ENCODE assay signal across 19 cellular contexts in the genomic region with DNA sequence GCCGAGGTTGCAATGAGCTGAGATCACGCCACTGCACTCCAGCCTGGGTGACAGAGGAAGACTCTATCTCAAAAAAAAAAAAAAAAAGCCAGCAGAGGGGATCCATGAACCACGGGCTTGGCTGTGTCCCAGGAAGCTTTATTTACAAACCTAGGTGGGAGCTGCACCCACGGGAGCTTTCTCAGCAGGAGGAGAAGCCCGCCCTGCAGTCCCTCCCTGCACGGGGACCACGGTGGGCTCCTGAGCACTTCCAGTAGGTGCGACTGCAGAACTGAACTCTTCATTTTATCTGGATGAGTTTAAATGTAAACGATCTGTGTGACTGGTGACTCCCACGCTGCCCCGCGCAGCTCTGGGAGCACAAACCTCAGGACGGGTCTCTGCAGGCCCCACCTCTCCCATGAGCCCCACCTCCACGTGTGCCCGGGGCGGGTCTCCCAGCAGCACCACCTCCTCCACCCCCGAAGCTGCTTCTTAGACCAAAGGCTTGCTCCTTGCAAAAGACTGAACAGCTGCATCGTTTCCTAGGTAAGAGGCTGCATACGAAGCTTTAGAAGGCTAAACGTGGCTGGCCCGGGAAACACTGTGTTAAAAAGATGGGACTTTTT.
A peak's percentile ranks its signal among the peaks of the same experiment; 100 is the strongest.
DNase-seq lines count a peak whose midpoint lies in the region; ATAC-seq and TF ChIP-seq lines count a peak whose summit lies in the region.
"Had no signal": no experiment of that assay in that cellular context is flagged by ENCODE, and none has a peak within 500 bp of the region (broad histone marks: within the 10 kb centered on the region; RNA-seq: fewer than 3 reads in every experiment).

No MANE protein-coding gene starts in this region.

- no peak overlapping the region for H2BK5ac ChIP-seq in H9 (ENCODE audit: insufficient read length, low read length)

- no peak for TF ChIP-seq CTCF in H9 (conservative IDR thresholded peaks at IDR 0.05)
- TF ChIP-seq CTCF in lung (IDR thresholded peaks at IDR 0.05; ENCODE audit: control extremely low read depth, extremely low read depth), result no peak

- H3K79me2 ChIP-seq in H9 (ENCODE audit: insufficient read depth, low read length), result no peaks in the 10 kb centered on the region

- no peaks in the 10 kb centered on the region for H3K36me3 Mint-ChIP-seq in activated CD4-positive, alpha-beta T cell treated with anti-CD3 and anti-CD28 coated beads, Interleukin-2, amount 10 ng/mL, durations not matched to agents 24 days and 14 days (ENCODE audit: low read depth)
- peaks cover 0 to 12% (median 5%) of the 10 kb centered on the region in 3 experiments; a peak in 3 of 7 replicates for H3K36me3 Mint-ChIP-seq in H9 (ENCODE audit: insufficient read depth in 1 of 3, low read depth in 3 of 3)
- no peaks in the 10 kb centered on the region for H3K36me3 Mint-ChIP-seq in activated T-helper 2 cell treated with anti-CD3 and anti-CD28 coated beads, Interferon-gamma antibody, Interleukin-2, Interleukin-4, amounts not matched to agents 10 μg/mL and 5 μg/mL and 100 μg/mL, durations not matched to agents 14 hours and 24 hours and 36 hours (ENCODE audit: low read depth)
- H3K36me3 Mint-ChIP-seq: activated naive CD4-positive, alpha-beta T cell treated with anti-CD3 and anti-CD28 coated beads, Interleukin-2, amount 50 U/mL, for 72 hours; CD4-positive, CD25-positive, alpha-beta regulatory T cell had no signal

- H3K27me3 ChIP-seq in H9 (ENCODE audit: insufficient read depth, low read length) (no peaks in the 10 kb centered on the region; the same call in 1 of the 2 replicates), lung (ENCODE audit: control insufficient read depth, insufficient read depth) (peaks cover 11% of the 10 kb centered on the region)

- H3K18ac ChIP-seq in H9 (ENCODE audit: insufficient read length, low read depth, low read length), result no peak overlapping the region

- no peak overlapping the region for H3K23ac ChIP-seq in H9 (ENCODE audit: insufficient read length, low read depth, low read length)

- H3K36me3 ChIP-seq in lung (ENCODE audit: control insufficient read depth in 2 of 2, insufficient read depth in 2 of 2, low read length in 2 of 2), result no peaks in the 10 kb centered on the region
- H3K36me3 ChIP-seq: suprapubic skin had no signal

- no peak overlapping the region for H3K14ac ChIP-seq in H9 (ENCODE audit: insufficient read depth, low read length)

- H3K27me3 Mint-ChIP-seq in activated CD4-positive, alpha-beta T cell treated with anti-CD3 and anti-CD28 coated beads, Interleukin-2, amount 10 ng/mL, durations not matched to agents 24 days and 14 days, result peaks cover 9% of the 10 kb centered on the region
- H3K27me3 Mint-ChIP-seq in H9 (ENCODE audit: low read depth), result peaks cover 71% of the 10 kb centered on the region
- peaks cover 7% of the 10 kb centered on the region for H3K27me3 Mint-ChIP-seq in activated T-helper 2 cell treated with anti-CD3 and anti-CD28 coated beads, Interferon-gamma antibody, Interleukin-2, Interleukin-4, amounts not matched to agents 10 μg/mL and 5 μg/mL and 100 μg/mL, durations not matched to agents 14 hours and 24 hours and 36 hours (ENCODE audit: low read depth)

- no peaks in the 10 kb centered on the region for H3K9me3 Mint-ChIP-seq in activated CD4-positive, alpha-beta T cell treated with anti-CD3 and anti-CD28 coated beads, Interleukin-2, amount 10 ng/mL, durations not matched to agents 24 days and 14 days
- peaks cover 15% of the 10 kb centered on the region in 2 experiments for H3K9me3 Mint-ChIP-seq in H9
- H3K9me3 Mint-ChIP-seq in activated T-helper 2 cell treated with anti-CD3 and anti-CD28 coated beads, Interferon-gamma antibody, Interleukin-2, Interleukin-4, amounts not matched to agents 10 μg/mL and 5 μg/mL and 100 μg/mL, durations not matched to agents 14 hours and 24 hours and 36 hours, result peaks cover 6% of the 10 kb centered on the region

- no peaks in the 10 kb centered on the region for H3K23me2 ChIP-seq in H9 (ENCODE audit: insufficient read length, low read depth, low read length, poor library complexity, severe bottlenecking)

- H3T11ph ChIP-seq in H9 (ENCODE audit: low read length), result no peak overlapping the region

- no peaks in the 10 kb centered on the region for H3K79me1 ChIP-seq in H9 (ENCODE audit: insufficient read depth, low read depth, low read length, poor library complexity, severe bottlenecking)

- H4K5ac ChIP-seq in H9 (ENCODE audit: insufficient read length, low read depth, low read length), result no peak overlapping the region

- H4K91ac ChIP-seq in H9 (ENCODE audit: insufficient read length, low read depth, low read length), result no peak overlapping the region

- H2BK12ac ChIP-seq in H9 (ENCODE audit: insufficient read length, low read depth, low read length), result no peak overlapping the region

- H4K20me1 ChIP-seq in H9 (ENCODE audit: control insufficient read depth, insufficient read depth, insufficient read length), result no peaks in the 10 kb centered on the region

- no peak overlapping the region for H3K4ac ChIP-seq in H9 (ENCODE audit: low read depth, low read length)

- no peak overlapping the region for H2AFZ ChIP-seq in H9 (ENCODE audit: low read length)

- H3K4me1 ChIP-seq in H9 (ENCODE audit: insufficient read depth, low read length) (no peaks in the 10 kb centered on the region), lung (ENCODE audit: control insufficient read depth in 2 of 2, insufficient read depth in 2 of 2, low read length in 2 of 2) (no peaks in the 10 kb centered on the region)
- H3K4me1 ChIP-seq: body of pancreas had no signal

- H3K9me3 ChIP-seq in H9 (ENCODE audit: control insufficient read depth, low read depth, low read length) (peaks cover 4% of the 10 kb centered on the region), lung (ENCODE audit: control insufficient read depth in 2 of 2, insufficient read depth in 1 of 2, low read length in 1 of 2) (peaks cover 2 to 3% of the 10 kb centered on the region in 2 donors)
- H3K9me3 ChIP-seq: body of pancreas had no signal

- H3K27ac ChIP-seq in H9 (ENCODE audit: insufficient read length, low read depth, low read length) (no peak overlapping the region), lung (ENCODE audit: low read depth in 1 of 2, low read length in 1 of 2) (no peak overlapping the region)
- H3K27ac ChIP-seq: body of pancreas, dorsolateral prefrontal cortex, suprapubic skin had no signal

- no CpG with 5 or more reads among the region's 21 CpGs for WGBS in H9 (ENCODE audit: extremely low coverage, insufficient read length, low lambda C conversion rate)
- 32 to 52% methylated on average over 21 of the region's 21 CpGs for WGBS in lung, 2 donors

- H3K4me1 Mint-ChIP-seq in activated CD4-positive, alpha-beta T cell treated with anti-CD3 and anti-CD28 coated beads, Interleukin-2, amount 10 ng/mL, durations not matched to agents 24 days and 14 days, result no peaks in the 10 kb centered on the region
- H3K4me1 Mint-ChIP-seq in H9, result peaks cover 11 to 12% of the 10 kb centered on the region in 2 experiments
- H3K4me1 Mint-ChIP-seq in activated T-helper 2 cell treated with anti-CD3 and anti-CD28 coated beads, Interferon-gamma antibody, Interleukin-2, Interleukin-4, amounts not matched to agents 10 μg/mL and 5 μg/mL and 100 μg/mL, durations not matched to agents 14 hours and 24 hours and 36 hours (ENCODE audit: low read depth), result no peaks in the 10 kb centered on the region
- H3K4me1 Mint-ChIP-seq: activated B cell treated with CpG ODN at 0.5 μM for 24 hours had no signal

- ATAC-seq in lung (ENCODE audit: insufficient read depth, low FRiP score), result no peak
- no peak for ATAC-seq in GM21576 (IDR thresholded peaks at IDR 0.05; ENCODE audit: unreplicated experiment)
- ATAC-seq: T-helper 17 cell had no signal

- no peak overlapping the region for H3K9ac ChIP-seq in H9 (ENCODE audit: extremely low read depth, insufficient read length, low read length)

- no peak overlapping the region for H3K4me2 ChIP-seq in H9 (ENCODE audit: insufficient read depth, insufficient read length, low read length)

- intact Hi-C loops in activated CD4-positive, alpha-beta T cell treated with anti-CD3 and anti-CD28 coated beads, Interleukin-2, amount 10 ng/mL, durations not matched to agents 24 days and 14 days (cut with micrococcal nuclease), result loop anchor here (5.0 kb wide), 1 partner anchor 165 kb away; no protein-coding TSS in a partner anchor
- intact Hi-C loops in activated T-helper 2 cell treated with anti-CD3 and anti-CD28 coated beads, Interferon-gamma antibody, Interleukin-2, Interleukin-4, amounts not matched to agents 10 μg/mL and 5 μg/mL and 100 μg/mL, durations not matched to agents 14 hours and 24 hours and 36 hours (cut with micrococcal nuclease), result loop anchor here (5.0 kb wide), 1 partner anchor 380 kb away; no protein-coding TSS in a partner anchor

- H2BK20ac ChIP-seq in H9 (ENCODE audit: low read depth, low read length, poor library complexity, severe bottlenecking), result no peak overlapping the region

- no peak overlapping the region for H3K27ac Mint-ChIP-seq in activated CD4-positive, alpha-beta T cell treated with anti-CD3 and anti-CD28 coated beads, Interleukin-2, amount 10 ng/mL, durations not matched to agents 24 days and 14 days
- H3K27ac Mint-ChIP-seq in H9, result no peak overlapping the region; a peak in 1 of 7 replicates
- no peak overlapping the region for H3K27ac Mint-ChIP-seq in activated T-helper 2 cell treated with anti-CD3 and anti-CD28 coated beads, Interferon-gamma antibody, Interleukin-2, Interleukin-4, amounts not matched to agents 10 μg/mL and 5 μg/mL and 100 μg/mL, durations not matched to agents 14 hours and 24 hours and 36 hours
- H3K27ac Mint-ChIP-seq: activated B cell treated with CpG ODN at 0.5 μM for 24 hours; activated naive CD4-positive, alpha-beta T cell treated with anti-CD3 and anti-CD28 coated beads, Interleukin-2, amount 50 U/mL, for 72 hours; CD4-positive, CD25-positive, alpha-beta regulatory T cell; T-helper 17 cell had no signal

- no peak overlapping the region for H3K4me3 Mint-ChIP-seq in activated CD4-positive, alpha-beta T cell treated with anti-CD3 and anti-CD28 coated beads, Interleukin-2, amount 10 ng/mL, durations not matched to agents 24 days and 14 days
- H3K4me3 Mint-ChIP-seq in H9, result no peak overlapping the region
- H3K4me3 Mint-ChIP-seq in activated T-helper 2 cell treated with anti-CD3 and anti-CD28 coated beads, Interferon-gamma antibody, Interleukin-2, Interleukin-4, amounts not matched to agents 10 μg/mL and 5 μg/mL and 100 μg/mL, durations not matched to agents 14 hours and 24 hours and 36 hours (ENCODE audit: low read depth), result no peak overlapping the region
- H3K4me3 Mint-ChIP-seq: activated B cell treated with CpG ODN at 0.5 μM for 24 hours; CD4-positive, CD25-positive, alpha-beta regulatory T cell; T-helper 17 cell had no signal

- no peak overlapping the region for H3K56ac ChIP-seq in H9 (ENCODE audit: insufficient read length, low read depth, low read length)

- no peak overlapping the region for H2BK120ac ChIP-seq in H9 (ENCODE audit: low read depth, low read length, poor library complexity, severe bottlenecking)

- H3K4me3 ChIP-seq in lung, result no peak overlapping the region
- H3K4me3 ChIP-seq: body of pancreas, dorsolateral prefrontal cortex, suprapubic skin had no signal

- H2BK15ac ChIP-seq in H9 (ENCODE audit: low read depth, low read length), result no peak overlapping the region

- no peak overlapping the region for H2AK5ac ChIP-seq in H9 (ENCODE audit: insufficient read length, low read length)

- no peak overlapping the region for H4K8ac ChIP-seq in H9 (replicated peaks; ENCODE audit: insufficient read length, low read depth, low read length)

- peak; percentile 46 for DNase-seq in activated CD4-positive, alpha-beta T cell treated with anti-CD3 and anti-CD28 coated beads, Interleukin-2, amount 10 ng/mL, durations not matched to agents 24 days and 14 days
- no peak for DNase-seq in activated CD4-positive, alpha-beta T cell treated with anti-CD3 and anti-CD28 coated beads for 4 hours
- peak; percentile 49 for DNase-seq in H9
- DNase-seq in activated T-helper 2 cell treated with anti-CD3 and anti-CD28 coated beads, Interferon-gamma antibody, Interleukin-2, Interleukin-4, amounts not matched to agents 10 μg/mL and 5 μg/mL and 100 μg/mL, durations not matched to agents 14 hours and 24 hours and 36 hours (ENCODE audit: low spot score), result peak; percentile 5
- DNase-seq in lung (ENCODE audit: low spot score), result peak; percentile 22
- no peak for DNase-seq in germinal center (ENCODE audit: low spot score)
- DNase-seq in putamen (ENCODE audit: low spot score), result no peak
- DNase-seq: ACHN; activated B cell treated with CpG ODN at 0.5 μM for 24 hours; CD4-positive, CD25-positive, alpha-beta regulatory T cell; EL; Right ventricle myocardium superior; stimulated activated CD4-positive, alpha-beta T cell treated with anti-CD3 and anti-CD28 coated beads, Interleukin-2, amount 100 ng/mL, for 48 hours; T-helper 17 cell had no signal

Comparison
In these comparisons a context has a peak if more than half of its experiments do, and no peak if none do; other contexts are left out.
1. DNase-seq: peak in activated CD4-positive, alpha-beta T cell treated with anti-CD3 and anti-CD28 coated beads, Interleukin-2, amount 10 ng/mL, durations not matched to agents 24 days and 14 days (single experiment), H9 (single experiment), activated T-helper 2 cell treated with anti-CD3 and anti-CD28 coated beads, Interferon-gamma antibody, Interleukin-2, Interleukin-4, amounts not matched to agents 10 μg/mL and 5 μg/mL and 100 μg/mL, durations not matched to agents 14 hours and 24 hours and 36 hours (single experiment) and lung (single experiment); none in activated CD4-positive, alpha-beta T cell treated with anti-CD3 and anti-CD28 coated beads for 4 hours (0 of 2), germinal center (single experiment) and putamen (single experiment).